In genomic region chr19:57755031-57755430, GRCh38 we compare ENCODE assay signal across 2 cellular contexts.
A peak's percentile ranks its signal among the peaks of the same experiment; 100 is the strongest.
TF ChIP-seq lines count a peak whose summit lies in the region.

No MANE protein-coding gene starts in this region.

TF ChIP-seq in A549, 52 proteins besides CTCF, POLR2A, EP300 and RAD21:
- TF ChIP-seq REST (IDR thresholded peaks at IDR 0.05) (0 out of 2 replicates have a peak, but pooled peaks have one; percentile 18), NPAS2 (CRISPR knock-in tag; IDR thresholded peaks at IDR 0.05; ENCODE audit: borderline replicate concordance) (no peak), RARB (CRISPR knock-in tag; IDR thresholded peaks at IDR 0.05) (no peak), RFX5 (IDR thresholded peaks at IDR 0.05) (no peak), CBX2 (IDR thresholded peaks at IDR 0.05; ENCODE audit: borderline replicate concordance, low read depth) (no peak)

TF ChIP-seq in K562, 482 proteins besides CTCF, POLR2A, EP300 and RAD21:
- no peak for TF ChIP-seq RREB1 (CRISPR knock-in tag; IDR thresholded peaks at IDR 0.05)
- TF ChIP-seq CREB3L1 (IDR thresholded peaks at IDR 0.05; ENCODE audit: borderline replicate concordance, low read depth) = no peak
- TF ChIP-seq ARHGAP35 (IDR thresholded peaks at IDR 0.05; ENCODE audit: partially characterized antibody) = no peak
- TF ChIP-seq ZNF75A (CRISPR knock-in tag; IDR thresholded peaks at IDR 0.05) = peak; percentile 90
TF ChIP-seq in K562: peak in this region for 1.
